Comparison of ENCODE assay signal across 23 cellular contexts in the genomic region with DNA sequence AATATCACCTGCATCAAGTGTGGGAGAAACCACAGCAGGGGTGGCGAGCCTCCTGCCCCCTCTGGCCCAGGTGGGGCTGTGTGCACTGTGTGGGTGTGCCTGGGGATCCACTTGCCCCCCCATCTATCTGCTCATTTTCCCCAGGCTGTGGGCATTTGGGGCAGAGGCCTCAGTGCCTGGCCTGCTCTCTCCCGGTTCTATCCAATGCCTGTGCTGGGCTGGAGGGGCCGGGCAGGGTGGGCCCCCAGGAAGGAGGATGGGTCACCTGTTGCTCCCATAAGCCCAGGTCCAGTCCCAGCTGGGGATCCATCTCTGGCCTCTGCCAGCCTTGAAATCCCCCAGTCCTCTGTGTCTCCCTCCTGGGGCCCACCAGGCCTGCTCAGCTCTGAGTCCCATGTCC.
"Had no signal": no experiment of that assay in that cellular context is flagged by ENCODE, and none has a peak within 500 bp of the region (broad histone marks: within the 10 kb centered on the region; RNA-seq: fewer than 3 reads in every experiment).

No MANE protein-coding gene starts in this region.

- H3K36me3 Mint-ChIP-seq: activated CD8-positive, alpha-beta memory T cell treated with anti-CD3 and anti-CD28 coated beads, Interleukin-2, amount 10 ng/mL, durations not matched to agents 7 days and 5 days; activated naive CD8-positive, alpha-beta T cell treated with anti-CD3 and anti-CD28 coated beads for 36 hours had no signal

- H3K4me1 Mint-ChIP-seq: activated CD4-positive, alpha-beta T cell treated with anti-CD3 and anti-CD28 coated beads, Interleukin-2, amount 10 ng/mL, durations not matched to agents 24 days and 14 days; activated CD8-positive, alpha-beta memory T cell treated with anti-CD3 and anti-CD28 coated beads, Interleukin-2, amount 10 ng/mL, durations not matched to agents 7 days and 5 days; activated naive CD8-positive, alpha-beta T cell treated with anti-CD3 and anti-CD28 coated beads for 36 hours; WTC11 had no signal

- H3K9me3 Mint-ChIP-seq: activated CD4-positive, alpha-beta T cell treated with anti-CD3 and anti-CD28 coated beads, Interleukin-2, amount 10 ng/mL, durations not matched to agents 24 days and 14 days had no signal

- H3K27ac Mint-ChIP-seq: activated CD4-positive, alpha-beta T cell treated with anti-CD3 and anti-CD28 coated beads, Interleukin-2, amount 10 ng/mL, durations not matched to agents 24 days and 14 days; activated CD8-positive, alpha-beta memory T cell treated with anti-CD3 and anti-CD28 coated beads, Interleukin-2, amount 10 ng/mL, durations not matched to agents 7 days and 5 days; activated naive CD8-positive, alpha-beta T cell treated with anti-CD3 and anti-CD28 coated beads for 36 hours; activated T-cell treated with anti-CD3 and anti-CD28 coated beads, Interleukin-2, amount 50 U/mL, for 24 hours; activated T-helper 1 cell treated with anti-CD3 and anti-CD28 coated beads, Interleukin-12 subunit alpha, Interleukin-12 subunit beta, Interleukin-2, Interleukin-4 antibody, amounts not matched to agents 30 ng/mL and 10 ng/mL and 1 ng/mL, durations not matched to agents 14 hours and 24 hours and 36 hours; T-helper 17 cell; WTC11 had no signal

- DNase-seq: activated CD4-positive, alpha-beta T cell treated with anti-CD3 and anti-CD28 coated beads, Interleukin-2, amount 50 U/mL, for 48 hours; activated CD4-positive, CD25-positive, alpha-beta regulatory T cell treated with anti-CD3 and anti-CD28 coated beads, Interleukin-2, amount 50 U/mL, for 72 hours; activated CD8-positive, alpha-beta memory T cell treated with anti-CD3 and anti-CD28 coated beads, Interleukin-2, amount 10 ng/mL, durations not matched to agents 7 days and 5 days; activated effector memory CD4-positive, alpha-beta T cell treated with Interleukin-2 at 50 U/mL for 16 hours; activated naive CD4-positive, alpha-beta T cell treated with Interleukin-2 at 50 U/mL for 16 hours; activated naive CD8-positive, alpha-beta T cell treated with anti-CD3 and anti-CD28 coated beads for 36 hours; activated T-cell treated with anti-CD3 and anti-CD28 coated beads, Interleukin-2, amount 50 U/mL, for 24 hours; caudate nucleus; Karpas-422; MM.1S; NCI-H1105 treated with DMSO at 0.1 percent for 48 hours; NCI-H1436 treated with DMSO at 0.1 percent for 48 hours; NCI-H187; NCI-H2081; NCI-H510A treated with DMSO at 0.1 percent for 48 hours; NCI-H69; PC-9; SIG-M5; T-helper 17 cell; T-helper 9 cell had no signal

- H3K4me3 ChIP-seq: PC-9 had no signal

- H3K4me2 ChIP-seq: PC-9 had no signal

- ATAC-seq: activated CD8-positive, alpha-beta memory T cell treated with anti-CD3 and anti-CD28 coated beads, Interleukin-2, amount 10 ng/mL, durations not matched to agents 7 days and 5 days; T-helper 17 cell; WTC11 had no signal

- H3K4me3 Mint-ChIP-seq: activated CD4-positive, alpha-beta T cell treated with anti-CD3 and anti-CD28 coated beads, Interleukin-2, amount 10 ng/mL, durations not matched to agents 24 days and 14 days; activated CD8-positive, alpha-beta memory T cell treated with anti-CD3 and anti-CD28 coated beads, Interleukin-2, amount 10 ng/mL, durations not matched to agents 7 days and 5 days; activated naive CD8-positive, alpha-beta T cell treated with anti-CD3 and anti-CD28 coated beads for 36 hours; activated T-cell treated with anti-CD3 and anti-CD28 coated beads, Interleukin-2, amount 50 U/mL, for 24 hours; activated T-helper 1 cell treated with anti-CD3 and anti-CD28 coated beads, Interleukin-12 subunit alpha, Interleukin-12 subunit beta, Interleukin-2, Interleukin-4 antibody, amounts not matched to agents 30 ng/mL and 10 ng/mL and 1 ng/mL, durations not matched to agents 14 hours and 24 hours and 36 hours; T-helper 17 cell; WTC11 had no signal

- H3K27ac ChIP-seq: PC-9 had no signal

- H2AFZ ChIP-seq: PC-9 had no signal
